In the genomic region with DNA sequence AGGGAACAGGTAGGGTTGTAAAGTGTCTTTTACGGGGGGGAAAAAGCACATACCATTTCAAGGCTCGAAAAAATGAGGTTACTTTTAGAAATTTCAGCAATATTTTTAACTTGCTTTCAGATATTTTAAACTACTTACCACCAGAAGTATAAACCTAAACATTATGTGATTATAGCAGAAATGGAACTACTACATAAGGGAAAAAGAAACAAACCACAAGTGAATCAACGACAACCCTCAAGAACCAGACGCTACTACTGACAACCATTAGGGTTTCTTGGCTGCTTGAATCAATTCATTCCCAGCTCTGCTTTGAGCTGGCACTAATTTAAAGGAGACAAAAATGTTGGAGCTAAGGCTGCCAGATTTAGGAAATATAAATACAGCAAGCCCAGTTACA, we compare ENCODE assay signal across 13 cellular contexts.
DNase-seq lines count a peak whose midpoint lies in the region; ATAC-seq and TF ChIP-seq lines count a peak whose summit lies in the region.
"Had no signal": no experiment of that assay in that cellular context is flagged by ENCODE, and none has a peak within 500 bp of the region (broad histone marks: within the 10 kb centered on the region; RNA-seq: fewer than 3 reads in every experiment).

No MANE protein-coding gene starts in this region.

- H4K20me1 ChIP-seq in OCI-LY1 (ENCODE audit: insufficient read depth, low read length) (no peaks in the 10 kb centered on the region), neural progenitor cell (ENCODE audit: low read depth) (no peaks in the 10 kb centered on the region)

- no peak overlapping the region for H4K91ac ChIP-seq in neuronal stem cell (ENCODE audit: low read depth, low read length, poor library complexity)

- H3K79me2 ChIP-seq in OCI-LY1 (ENCODE audit: insufficient read depth, low read length) (peaks cover 16% of the 10 kb centered on the region), neural progenitor cell (ENCODE audit: low read depth) (peaks cover 21% of the 10 kb centered on the region)

- peaks cover 10% of the 10 kb centered on the region for H3K9me3 ChIP-seq in OCI-LY1 (ENCODE audit: low read length)
- no peaks in the 10 kb centered on the region for H3K9me3 ChIP-seq in neural progenitor cell (ENCODE audit: low read depth)
- no peaks in the 10 kb centered on the region for H3K9me3 ChIP-seq in neuronal stem cell (replicated peaks in 1 of 2; ENCODE audit: control insufficient read depth in 2 of 2, insufficient read depth in 1 of 2, low read depth in 1 of 2, low read length in 2 of 2)
- H3K9me3 ChIP-seq: esophagus muscularis mucosa had no signal

- H3K4me2 ChIP-seq in OCI-LY1 (ENCODE audit: low read length) (peak overlapping the region; percentile 79), neural progenitor cell (peak overlapping the region; percentile 74), neuronal stem cell (ENCODE audit: insufficient read depth, low read length, poor library complexity, severe bottlenecking) (no peak overlapping the region)

- H3K4ac ChIP-seq in neuronal stem cell (ENCODE audit: low read length), result no peak overlapping the region

- H2BK12ac ChIP-seq in neuronal stem cell (ENCODE audit: low read length), result no peak overlapping the region

- H3K9ac ChIP-seq in OCI-LY1 (ENCODE audit: low read length) (peak overlapping the region; percentile 76; the same call in 1 of the 2 replicates), neural progenitor cell (no peak overlapping the region), neuronal stem cell (ENCODE audit: low read depth, low read length, poor library complexity) (no peak overlapping the region)

- intact Hi-C loops in activated CD4-positive, alpha-beta T cell treated with anti-CD3 and anti-CD28 coated beads for 36 hours (cut with DNase I, micrococcal nuclease), result loop anchor here in 1 of 2 experiments (2.0 kb wide), 1 partner anchor 122 kb away; no protein-coding TSS in a partner anchor

- H3K14ac ChIP-seq in neuronal stem cell (ENCODE audit: low read length), result no peak overlapping the region

- H3K9me3 Mint-ChIP-seq in activated CD4-positive, alpha-beta T cell treated with anti-CD3 and anti-CD28 coated beads for 36 hours (ENCODE audit: low read depth), result peaks cover 2% of the 10 kb centered on the region
- peaks cover 4% of the 10 kb centered on the region for H3K9me3 Mint-ChIP-seq in neural progenitor cell

- no peaks in the 10 kb centered on the region for H3K79me1 ChIP-seq in neuronal stem cell (ENCODE audit: low read depth, low read length)

- no peak overlapping the region for H3K23ac ChIP-seq in neuronal stem cell (ENCODE audit: low read depth, low read length, poor library complexity)

- no peak overlapping the region for H3K18ac ChIP-seq in neuronal stem cell (ENCODE audit: low read length)

- H3K4me3 ChIP-seq in OCI-LY1 (ENCODE audit: low read depth, low read length, poor library complexity, severe bottlenecking) (peak overlapping the region; percentile 87), neural progenitor cell (no peak overlapping the region), neuronal stem cell (ENCODE audit: low read length in 2 of 2) (no peak overlapping the region)
- H3K4me3 ChIP-seq: cardiac muscle cell had no signal

- H3F3A ChIP-seq in OCI-LY1 (ENCODE audit: insufficient read depth, low read length) (no peaks in the 10 kb centered on the region), neural progenitor cell (ENCODE audit: low read depth) (no peaks in the 10 kb centered on the region)

- H2AK5ac ChIP-seq in neuronal stem cell (ENCODE audit: low read depth, low read length), result no peak overlapping the region

- H2BK120ac ChIP-seq in neuronal stem cell (ENCODE audit: low read depth, low read length), result no peak overlapping the region

- no peaks in the 10 kb centered on the region for H3K27me3 Mint-ChIP-seq in activated CD4-positive, alpha-beta T cell treated with anti-CD3 and anti-CD28 coated beads for 36 hours
- peaks cover 12% of the 10 kb centered on the region for H3K27me3 Mint-ChIP-seq in neural progenitor cell (ENCODE audit: insufficient read depth, low read depth)

- H3K27ac Mint-ChIP-seq in activated CD4-positive, alpha-beta T cell treated with anti-CD3 and anti-CD28 coated beads for 36 hours, result no peak overlapping the region
- no peak overlapping the region for H3K27ac Mint-ChIP-seq in neural progenitor cell

- no peak for DNase-seq in activated CD4-positive, alpha-beta T cell treated with anti-CD3 and anti-CD28 coated beads for 36 hours
- no peak for DNase-seq in activated CD4-positive, alpha-beta T cell treated with anti-CD3 and anti-CD28 coated beads for 1 hour
- peak; percentile 36 for DNase-seq in cerebellum (ENCODE audit: low spot score)
- DNase-seq in neural progenitor cell (ENCODE audit: low spot score), result no peak
- no peak for DNase-seq in HCEC 1CT
- DNase-seq in T-helper 9 cell, result no peak
- no peak for DNase-seq in neuronal stem cell (ENCODE audit: low spot score)
- DNase-seq: NCI-H2171, PC-9, trophoblast cell had no signal

- no peak overlapping the region for H4K8ac ChIP-seq in neuronal stem cell (ENCODE audit: low read depth, low read length)

- peaks cover 13% of the 10 kb centered on the region for H3K36me3 ChIP-seq in OCI-LY1 (ENCODE audit: insufficient read depth, low read length)
- no peaks in the 10 kb centered on the region for H3K36me3 ChIP-seq in neural progenitor cell
- no peaks in the 10 kb centered on the region for H3K36me3 ChIP-seq in neuronal stem cell (replicated peaks in 1 of 2; ENCODE audit: control insufficient read depth in 2 of 2, insufficient read depth in 2 of 2, low read length in 2 of 2)
- H3K36me3 ChIP-seq: cardiac muscle cell had no signal

- H2BK5ac ChIP-seq in neuronal stem cell (ENCODE audit: low read length), result no peak overlapping the region

- WGBS in neuronal stem cell (ENCODE audit: extremely low coverage in 2 of 2, insufficient read length in 2 of 2, insufficient replicate concordance in 1 of 2), 2 donors, result no CpG with 5 or more reads among the region's 4 CpGs

- H3K27me3 ChIP-seq in OCI-LY1 (ENCODE audit: insufficient read depth, low read length) (no peaks in the 10 kb centered on the region), neural progenitor cell (peaks cover 10% of the 10 kb centered on the region), neuronal stem cell (ENCODE audit: control insufficient read depth in 3 of 3, insufficient read depth in 3 of 3, low read depth in 1 of 3, low read length in 3 of 3) (no peaks in the 10 kb centered on the region)
- H3K27me3 ChIP-seq: esophagus muscularis mucosa had no signal

- H2AFZ ChIP-seq in OCI-LY1 (ENCODE audit: low read length), result no peak overlapping the region
- H2AFZ ChIP-seq in neural progenitor cell (replicated peaks), result no peak overlapping the region
- no peak overlapping the region for H2AFZ ChIP-seq in neuronal stem cell (ENCODE audit: low read length)
- H2AFZ ChIP-seq: PC-9 had no signal

- POLR2A ChIA-PET in activated CD4-positive, alpha-beta T cell treated with anti-CD3 and anti-CD28 coated beads for 36 hours (lab: Charles Lee), result no interaction called here

- peak overlapping the region; percentile 51 for H3K4me3 Mint-ChIP-seq in activated CD4-positive, alpha-beta T cell treated with anti-CD3 and anti-CD28 coated beads for 36 hours
- H3K4me3 Mint-ChIP-seq in neural progenitor cell, result peak overlapping the region; percentile 35

- H3K4me1 ChIP-seq in OCI-LY1 (ENCODE audit: insufficient read depth, low read length, severe bottlenecking) (peaks cover 29% of the 10 kb centered on the region), neural progenitor cell (peaks cover 11% of the 10 kb centered on the region), neuronal stem cell (ENCODE audit: control insufficient read depth in 2 of 2, insufficient read depth in 1 of 2, low read depth in 1 of 2, low read length in 2 of 2) (peaks cover 0 to 3% of the 10 kb centered on the region in 2 donors)

- H3K4me1 Mint-ChIP-seq in activated CD4-positive, alpha-beta T cell treated with anti-CD3 and anti-CD28 coated beads for 36 hours, result peaks cover 30% of the 10 kb centered on the region
- peaks cover 16% of the 10 kb centered on the region for H3K4me1 Mint-ChIP-seq in neural progenitor cell

- TF ChIP-seq CTCF in OCI-LY1 (IDR thresholded peaks at IDR 0.05; ENCODE audit: low read length), result no peak
- TF ChIP-seq CTCF in neural progenitor cell (IDR thresholded peaks at IDR 0.05), result no peak

- CTCF ChIA-PET in activated CD4-positive, alpha-beta T cell treated with anti-CD3 and anti-CD28 coated beads for 36 hours (lab: Charles Lee), result interaction anchor here (0.7 kb wide), 1 partner anchor 281 kb away, joined by 3 read pairs; no protein-coding TSS in a partner anchor

- no peak for ATAC-seq in activated CD4-positive, alpha-beta T cell treated with anti-CD3 and anti-CD28 coated beads for 36 hours

- H2BK15ac ChIP-seq in neuronal stem cell (ENCODE audit: low read length), result no peak overlapping the region

- H3K9me2 ChIP-seq in OCI-LY1 (ENCODE audit: low read depth, low read length), result no peaks in the 10 kb centered on the region

- peaks cover 3% of the 10 kb centered on the region for H3K36me3 Mint-ChIP-seq in activated CD4-positive, alpha-beta T cell treated with anti-CD3 and anti-CD28 coated beads for 36 hours (ENCODE audit: low read depth)
- peaks cover 3% of the 10 kb centered on the region for H3K36me3 Mint-ChIP-seq in neural progenitor cell

- H3K27ac ChIP-seq in OCI-LY1 (ENCODE audit: low read depth, low read length, poor library complexity, severe bottlenecking) (peak overlapping the region; percentile 42), neural progenitor cell (no peak overlapping the region), neuronal stem cell (replicated peaks; ENCODE audit: low read length) (no peak overlapping the region)
- H3K27ac ChIP-seq: cardiac muscle cell, esophagus muscularis mucosa, PC-9 had no signal
